In the genomic region with DNA sequence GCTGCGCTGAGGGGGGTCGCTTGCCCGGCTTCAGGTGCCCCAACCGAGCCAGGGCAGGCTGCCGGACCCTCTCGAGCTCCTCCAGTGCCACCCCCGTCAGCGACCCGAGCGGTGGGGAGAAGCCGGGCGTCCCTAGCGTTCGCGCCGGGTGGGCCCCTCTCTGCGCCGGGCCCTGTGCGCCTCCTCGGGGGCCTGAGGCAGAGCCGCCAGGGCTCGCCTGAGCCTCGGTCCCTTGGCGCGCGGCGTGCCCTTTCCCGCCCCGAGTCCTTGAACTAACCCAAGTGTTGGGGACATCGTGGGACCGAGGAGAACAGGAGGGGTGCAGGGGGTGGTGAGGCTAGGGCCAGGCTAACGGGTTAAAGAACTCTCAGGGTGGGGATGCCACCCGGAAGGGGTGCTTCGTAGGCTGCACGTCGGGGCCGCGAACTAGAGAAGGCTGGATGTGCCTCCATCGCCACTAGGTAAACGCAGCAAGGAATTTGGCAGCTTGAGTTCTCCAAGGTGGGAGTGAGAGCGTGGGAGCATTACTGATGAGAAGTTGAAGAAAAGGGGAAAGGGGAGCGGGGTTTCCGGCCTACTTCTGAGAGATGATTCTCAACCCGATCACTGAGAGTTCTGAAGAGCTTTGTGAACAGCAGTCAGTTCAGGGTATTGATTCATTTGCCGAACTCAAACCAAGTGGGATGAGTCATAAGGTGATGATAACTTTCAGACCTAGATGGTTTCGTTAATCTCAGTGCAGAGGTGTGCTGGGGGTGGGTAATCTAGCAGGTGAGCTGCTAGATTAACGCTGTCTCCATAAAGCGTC, we compare ENCODE assay signal across 1 cellular context.
TF ChIP-seq lines count a peak whose summit lies in the region.

No MANE protein-coding gene starts in this region.

TF ChIP-seq in K562, 482 proteins besides CTCF, POLR2A, EP300 and RAD21 (continued from another document and continues in another):
- TF ChIP-seq, protein P1, sequence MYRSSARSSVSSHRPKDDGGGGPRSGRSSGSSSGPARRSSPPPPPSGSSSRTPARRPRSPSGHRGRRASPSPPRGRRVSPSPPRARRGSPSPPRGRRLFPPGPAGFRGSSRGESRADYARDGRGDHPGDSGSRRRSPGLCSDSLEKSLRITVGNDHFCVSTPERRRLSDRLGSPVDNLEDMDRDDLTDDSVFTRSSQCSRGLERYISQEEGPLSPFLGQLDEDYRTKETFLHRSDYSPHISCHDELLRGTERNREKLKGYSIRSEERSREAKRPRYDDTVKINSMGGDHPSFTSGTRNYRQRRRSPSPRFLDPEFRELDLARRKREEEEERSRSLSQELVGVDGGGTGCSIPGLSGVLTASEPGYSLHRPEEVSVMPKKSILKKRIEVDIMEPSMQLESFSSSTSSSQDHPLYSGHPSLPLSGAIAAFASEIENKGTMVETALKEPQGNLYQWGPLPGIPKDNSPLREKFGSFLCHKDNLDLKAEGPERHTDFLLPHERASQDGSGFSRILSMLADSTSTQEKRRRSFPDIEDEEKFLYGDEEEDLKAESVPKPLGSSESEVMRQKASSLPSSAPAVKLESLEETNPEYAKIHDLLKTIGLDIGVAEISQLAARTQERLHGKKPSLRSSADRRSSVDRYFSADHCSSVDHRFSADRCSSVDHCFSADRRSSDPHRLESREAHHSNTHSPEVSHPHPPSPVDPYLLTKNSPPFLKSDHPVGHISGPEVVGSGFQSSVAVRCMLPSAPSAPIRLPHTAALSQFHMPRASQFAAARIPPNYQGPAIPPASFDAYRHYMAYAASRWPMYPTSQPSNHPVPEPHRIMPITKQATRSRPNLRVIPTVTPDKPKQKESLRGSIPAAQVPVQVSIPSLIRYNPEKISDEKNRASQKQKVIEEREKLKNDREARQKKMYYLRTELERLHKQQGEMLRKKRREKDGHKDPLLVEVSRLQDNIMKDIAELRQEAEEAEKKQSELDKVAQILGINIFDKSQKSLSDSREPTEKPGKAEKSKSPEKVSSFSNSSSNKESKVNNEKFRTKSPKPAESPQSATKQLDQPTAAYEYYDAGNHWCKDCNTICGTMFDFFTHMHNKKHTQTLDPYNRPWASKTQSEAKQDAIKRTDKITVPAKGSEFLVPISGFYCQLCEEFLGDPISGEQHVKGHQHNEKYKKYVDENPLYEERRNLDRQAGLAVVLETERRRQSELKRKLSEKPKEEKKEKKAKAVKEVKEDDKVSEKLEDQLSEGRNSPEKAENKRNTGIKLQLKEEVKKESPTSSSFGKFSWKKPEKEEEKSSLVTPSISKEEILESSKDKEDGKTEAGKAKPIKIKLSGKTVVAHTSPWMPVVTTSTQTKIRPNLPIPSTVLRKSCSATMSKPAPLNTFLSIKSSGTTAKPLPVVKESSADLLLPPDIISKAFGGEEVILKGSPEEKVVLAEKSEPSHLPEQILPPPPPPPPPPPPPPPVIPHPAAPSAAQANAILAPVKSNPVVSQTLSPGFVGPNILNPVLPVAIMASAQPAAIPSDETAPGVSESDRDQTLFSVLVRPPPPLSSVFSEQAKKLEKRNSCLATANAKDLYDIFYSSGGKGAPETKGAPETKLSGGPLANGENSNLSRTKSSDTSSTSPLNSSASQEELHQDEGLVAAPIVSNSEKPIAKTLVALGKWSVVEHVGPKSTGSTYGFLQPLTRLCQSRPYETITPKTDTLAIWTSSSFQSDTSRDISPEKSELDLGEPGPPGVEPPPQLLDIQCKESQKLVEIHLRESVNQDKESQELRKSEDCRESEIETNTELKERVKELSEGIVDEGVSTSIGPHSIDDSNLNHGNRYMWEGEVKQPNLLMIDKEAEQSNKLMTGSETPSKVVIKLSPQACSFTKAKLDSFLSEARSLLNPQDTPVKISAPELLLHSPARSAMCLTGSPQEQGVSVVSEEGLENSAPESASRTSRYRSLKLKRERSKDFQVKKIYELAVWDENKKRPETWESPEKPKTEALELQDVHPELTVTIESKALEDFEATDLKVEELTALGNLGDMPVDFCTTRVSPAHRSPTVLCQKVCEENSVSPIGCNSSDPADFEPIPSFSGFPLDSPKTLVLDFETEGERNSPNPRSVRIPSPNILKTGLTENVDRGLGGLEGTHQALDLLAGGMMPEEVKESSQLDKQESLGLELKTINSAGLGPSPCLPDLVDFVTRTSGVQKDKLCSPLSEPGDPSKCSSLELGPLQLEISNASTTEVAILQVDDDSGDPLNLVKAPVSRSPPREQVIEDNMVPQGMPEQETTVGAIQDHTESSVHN (IDR thresholded peaks at IDR 0.05; ENCODE audit: borderline replicate concordance in 1 of 2, low read depth in 1 of 2): no peak
- TF ChIP-seq ZNF232 (CRISPR knock-in tag; IDR thresholded peaks at IDR 0.05) (no peak), RBM15 (IDR thresholded peaks at IDR 0.05; ENCODE audit: insufficient read depth, low read length) (no peak), TBP (optimal IDR thresholded peaks at IDR 0.05; ENCODE audit: low read depth, low read length) (no peak), DPF2 (IDR thresholded peaks at IDR 0.05) (peak; percentile 76), ZNF644 (tag; IDR thresholded peaks at IDR 0.05; ENCODE audit: low read depth) (no peak), ESRRA (IDR thresholded peaks at IDR 0.05; ENCODE audit: borderline replicate concordance, low read depth) (no peak; the same call in 1 of the 2 replicates), SMARCE1 (IDR thresholded peaks at IDR 0.05) (0 out of 2 replicates have a peak, but pooled peaks have one; percentile 29), CC2D1A (IDR thresholded peaks at IDR 0.05) (no peak), ELF2 (CRISPR knock-in tag; IDR thresholded peaks at IDR 0.05) (no peak), HNRNPLL (IDR thresholded peaks at IDR 0.05; ENCODE audit: low read depth, low read length, poor library complexity, severe bottlenecking) (no peak), SLC30A9 (CRISPR knock-in tag; IDR thresholded peaks at IDR 0.05) (no peak), ARID2 (IDR thresholded peaks at IDR 0.05) (no peak), CREB1 (IDR thresholded peaks at IDR 0.05) (no peak), CREB1 (CRISPR knock-in tag; IDR thresholded peaks at IDR 0.05) (no peak), NCOA6 (IDR thresholded peaks at IDR 0.05) (peak; percentile 76), CBX1 (IDR thresholded peaks at IDR 0.05; ENCODE audit: low read depth) (0 out of 2 replicates have a peak, but pooled peaks have one; percentile 51), TBL1XR1 (IDR thresholded peaks at IDR 0.05; ENCODE audit: low read length in 2 of 2) (no peak), FOXJ2 (tag; IDR thresholded peaks at IDR 0.05) (no peak), ETV5 (CRISPR knock-in tag; IDR thresholded peaks at IDR 0.05; ENCODE audit: low read depth) (no peak), SIX5 (IDR thresholded peaks at IDR 0.05; ENCODE audit: borderline replicate concordance in 1 of 2, insufficient read depth in 1 of 2, low read depth in 1 of 2, low read length in 2 of 2) (no peak), GABPA (tag; conservative IDR thresholded peaks at IDR 0.05; ENCODE audit: low read depth) (no peak), NONO (IDR thresholded peaks at IDR 0.05; ENCODE audit: low read depth in 2 of 2, low read length in 1 of 2) (peak in 1 of 2 experiments; percentile 57; a peak in 1 of 4 replicates), MYC (IDR thresholded peaks at IDR 0.05; ENCODE audit: low read depth, low read length) (no peak), MYC (CRISPR knock-in tag; IDR thresholded peaks at IDR 0.05; ENCODE audit: borderline replicate concordance, low read depth) (no peak), DACH1 (IDR thresholded peaks at IDR 0.05; ENCODE audit: partially characterized antibody) (no peak), XRCC3 (IDR thresholded peaks at IDR 0.05) (no peak), ZNF778 (CRISPR knock-in tag; IDR thresholded peaks at IDR 0.05) (no peak), MTA2 (IDR thresholded peaks at IDR 0.05; ENCODE audit: low read depth) (no peak), WHSC1 (IDR thresholded peaks at IDR 0.05; ENCODE audit: low read length) (no peak), RBM17 (IDR thresholded peaks at IDR 0.05; ENCODE audit: borderline replicate concordance, low read depth, low read length) (no peak), JUNB (CRISPR knock-in tag; conservative IDR thresholded peaks at IDR 0.05) (no peak), TCF7L2 (IDR thresholded peaks at IDR 0.05; ENCODE audit: low read depth, low read length) (no peak), ARID1B (IDR thresholded peaks at IDR 0.05) (peak; percentile 52; the same call in 1 of the 2 replicates), LEF1 (IDR thresholded peaks at IDR 0.05) (no peak), HSF4 (CRISPR knock-in tag; IDR thresholded peaks at IDR 0.05; ENCODE audit: borderline replicate concordance) (no peak), E2F3 (CRISPR knock-in tag; IDR thresholded peaks at IDR 0.05) (no peak; the same call in 1 of the 2 replicates), SIN3A (IDR thresholded peaks at IDR 0.05; ENCODE audit: borderline replicate concordance in 2 of 2, control insufficient read depth in 1 of 2, low read depth in 2 of 2, low read length in 2 of 2) (no peak), NFXL1 (CRISPR knock-in tag; IDR thresholded peaks at IDR 0.05) (no peak), BRF1 (IDR thresholded peaks at IDR 0.05; ENCODE audit: borderline replicate concordance, extremely low read depth, insufficient read length) (no peak)
- TF ChIP-seq, protein P2, sequence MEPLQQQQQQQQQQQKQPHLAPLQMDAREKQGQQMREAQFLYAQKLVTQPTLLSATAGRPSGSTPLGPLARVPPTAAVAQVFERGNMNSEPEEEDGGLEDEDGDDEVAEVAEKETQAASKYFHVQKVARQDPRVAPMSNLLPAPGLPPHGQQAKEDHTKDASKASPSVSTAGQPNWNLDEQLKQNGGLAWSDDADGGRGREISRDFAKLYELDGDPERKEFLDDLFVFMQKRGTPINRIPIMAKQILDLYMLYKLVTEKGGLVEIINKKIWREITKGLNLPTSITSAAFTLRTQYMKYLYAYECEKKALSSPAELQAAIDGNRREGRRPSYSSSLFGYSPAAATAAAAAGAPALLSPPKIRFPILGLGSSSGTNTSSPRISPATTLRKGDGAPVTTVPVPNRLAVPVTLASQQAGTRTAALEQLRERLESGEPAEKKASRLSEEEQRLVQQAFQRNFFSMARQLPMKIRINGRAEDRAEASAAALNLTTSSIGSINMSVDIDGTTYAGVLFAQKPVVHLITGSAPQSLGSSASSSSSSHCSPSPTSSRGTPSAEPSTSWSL (CRISPR knock-in tag; IDR thresholded peaks at IDR 0.05; ENCODE audit: borderline replicate concordance): no peak; the same call in 1 of the 2 replicates
- TF ChIP-seq, protein P3, sequence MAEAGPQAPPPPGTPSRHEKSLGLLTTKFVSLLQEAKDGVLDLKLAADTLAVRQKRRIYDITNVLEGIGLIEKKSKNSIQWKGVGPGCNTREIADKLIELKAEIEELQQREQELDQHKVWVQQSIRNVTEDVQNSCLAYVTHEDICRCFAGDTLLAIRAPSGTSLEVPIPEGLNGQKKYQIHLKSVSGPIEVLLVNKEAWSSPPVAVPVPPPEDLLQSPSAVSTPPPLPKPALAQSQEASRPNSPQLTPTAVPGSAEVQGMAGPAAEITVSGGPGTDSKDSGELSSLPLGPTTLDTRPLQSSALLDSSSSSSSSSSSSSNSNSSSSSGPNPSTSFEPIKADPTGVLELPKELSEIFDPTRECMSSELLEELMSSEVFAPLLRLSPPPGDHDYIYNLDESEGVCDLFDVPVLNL (CRISPR knock-in tag; IDR thresholded peaks at IDR 0.05; ENCODE audit: low read depth): peak; percentile 74
- TF ChIP-seq, protein P4, sequence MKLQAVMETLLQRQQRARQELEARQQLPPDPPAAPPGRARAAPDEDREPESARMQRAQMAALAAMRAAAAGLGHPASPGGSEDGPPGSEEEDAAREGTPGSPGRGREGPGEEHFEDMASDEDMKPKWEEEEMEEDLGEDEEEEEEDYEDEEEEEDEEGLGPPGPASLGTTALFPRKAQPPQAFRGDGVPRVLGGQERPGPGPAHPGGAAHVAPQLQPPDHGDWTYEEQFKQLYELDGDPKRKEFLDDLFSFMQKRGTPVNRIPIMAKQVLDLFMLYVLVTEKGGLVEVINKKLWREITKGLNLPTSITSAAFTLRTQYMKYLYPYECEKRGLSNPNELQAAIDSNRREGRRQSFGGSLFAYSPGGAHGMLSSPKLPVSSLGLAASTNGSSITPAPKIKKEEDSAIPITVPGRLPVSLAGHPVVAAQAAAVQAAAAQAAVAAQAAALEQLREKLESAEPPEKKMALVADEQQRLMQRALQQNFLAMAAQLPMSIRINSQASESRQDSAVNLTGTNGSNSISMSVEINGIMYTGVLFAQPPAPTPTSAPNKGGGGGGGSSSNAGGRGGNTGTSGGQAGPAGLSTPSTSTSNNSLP (IDR thresholded peaks at IDR 0.05; ENCODE audit: borderline replicate concordance, low read depth, low read length): no peak
- TF ChIP-seq, protein P5, sequence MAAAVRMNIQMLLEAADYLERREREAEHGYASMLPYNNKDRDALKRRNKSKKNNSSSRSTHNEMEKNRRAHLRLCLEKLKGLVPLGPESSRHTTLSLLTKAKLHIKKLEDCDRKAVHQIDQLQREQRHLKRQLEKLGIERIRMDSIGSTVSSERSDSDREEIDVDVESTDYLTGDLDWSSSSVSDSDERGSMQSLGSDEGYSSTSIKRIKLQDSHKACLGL (CRISPR knock-in tag; IDR thresholded peaks at IDR 0.05; ENCODE audit: borderline replicate concordance, poor library complexity, severe bottlenecking): no peak
- TF ChIP-seq, protein P6, sequence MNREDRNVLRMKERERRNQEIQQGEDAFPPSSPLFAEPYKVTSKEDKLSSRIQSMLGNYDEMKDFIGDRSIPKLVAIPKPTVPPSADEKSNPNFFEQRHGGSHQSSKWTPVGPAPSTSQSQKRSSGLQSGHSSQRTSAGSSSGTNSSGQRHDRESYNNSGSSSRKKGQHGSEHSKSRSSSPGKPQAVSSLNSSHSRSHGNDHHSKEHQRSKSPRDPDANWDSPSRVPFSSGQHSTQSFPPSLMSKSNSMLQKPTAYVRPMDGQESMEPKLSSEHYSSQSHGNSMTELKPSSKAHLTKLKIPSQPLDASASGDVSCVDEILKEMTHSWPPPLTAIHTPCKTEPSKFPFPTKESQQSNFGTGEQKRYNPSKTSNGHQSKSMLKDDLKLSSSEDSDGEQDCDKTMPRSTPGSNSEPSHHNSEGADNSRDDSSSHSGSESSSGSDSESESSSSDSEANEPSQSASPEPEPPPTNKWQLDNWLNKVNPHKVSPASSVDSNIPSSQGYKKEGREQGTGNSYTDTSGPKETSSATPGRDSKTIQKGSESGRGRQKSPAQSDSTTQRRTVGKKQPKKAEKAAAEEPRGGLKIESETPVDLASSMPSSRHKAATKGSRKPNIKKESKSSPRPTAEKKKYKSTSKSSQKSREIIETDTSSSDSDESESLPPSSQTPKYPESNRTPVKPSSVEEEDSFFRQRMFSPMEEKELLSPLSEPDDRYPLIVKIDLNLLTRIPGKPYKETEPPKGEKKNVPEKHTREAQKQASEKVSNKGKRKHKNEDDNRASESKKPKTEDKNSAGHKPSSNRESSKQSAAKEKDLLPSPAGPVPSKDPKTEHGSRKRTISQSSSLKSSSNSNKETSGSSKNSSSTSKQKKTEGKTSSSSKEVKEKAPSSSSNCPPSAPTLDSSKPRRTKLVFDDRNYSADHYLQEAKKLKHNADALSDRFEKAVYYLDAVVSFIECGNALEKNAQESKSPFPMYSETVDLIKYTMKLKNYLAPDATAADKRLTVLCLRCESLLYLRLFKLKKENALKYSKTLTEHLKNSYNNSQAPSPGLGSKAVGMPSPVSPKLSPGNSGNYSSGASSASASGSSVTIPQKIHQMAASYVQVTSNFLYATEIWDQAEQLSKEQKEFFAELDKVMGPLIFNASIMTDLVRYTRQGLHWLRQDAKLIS (CRISPR knock-in tag; IDR thresholded peaks at IDR 0.05): 0 out of 2 replicates have a peak, but pooled peaks have one; percentile 23
- TF ChIP-seq, protein P7, sequence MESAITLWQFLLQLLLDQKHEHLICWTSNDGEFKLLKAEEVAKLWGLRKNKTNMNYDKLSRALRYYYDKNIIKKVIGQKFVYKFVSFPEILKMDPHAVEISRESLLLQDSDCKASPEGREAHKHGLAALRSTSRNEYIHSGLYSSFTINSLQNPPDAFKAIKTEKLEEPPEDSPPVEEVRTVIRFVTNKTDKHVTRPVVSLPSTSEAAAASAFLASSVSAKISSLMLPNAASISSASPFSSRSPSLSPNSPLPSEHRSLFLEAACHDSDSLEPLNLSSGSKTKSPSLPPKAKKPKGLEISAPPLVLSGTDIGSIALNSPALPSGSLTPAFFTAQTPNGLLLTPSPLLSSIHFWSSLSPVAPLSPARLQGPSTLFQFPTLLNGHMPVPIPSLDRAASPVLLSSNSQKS (CRISPR knock-in tag; IDR thresholded peaks at IDR 0.05): no peak
